ENCODE assay signal across 21 cellular contexts in the genomic region with DNA sequence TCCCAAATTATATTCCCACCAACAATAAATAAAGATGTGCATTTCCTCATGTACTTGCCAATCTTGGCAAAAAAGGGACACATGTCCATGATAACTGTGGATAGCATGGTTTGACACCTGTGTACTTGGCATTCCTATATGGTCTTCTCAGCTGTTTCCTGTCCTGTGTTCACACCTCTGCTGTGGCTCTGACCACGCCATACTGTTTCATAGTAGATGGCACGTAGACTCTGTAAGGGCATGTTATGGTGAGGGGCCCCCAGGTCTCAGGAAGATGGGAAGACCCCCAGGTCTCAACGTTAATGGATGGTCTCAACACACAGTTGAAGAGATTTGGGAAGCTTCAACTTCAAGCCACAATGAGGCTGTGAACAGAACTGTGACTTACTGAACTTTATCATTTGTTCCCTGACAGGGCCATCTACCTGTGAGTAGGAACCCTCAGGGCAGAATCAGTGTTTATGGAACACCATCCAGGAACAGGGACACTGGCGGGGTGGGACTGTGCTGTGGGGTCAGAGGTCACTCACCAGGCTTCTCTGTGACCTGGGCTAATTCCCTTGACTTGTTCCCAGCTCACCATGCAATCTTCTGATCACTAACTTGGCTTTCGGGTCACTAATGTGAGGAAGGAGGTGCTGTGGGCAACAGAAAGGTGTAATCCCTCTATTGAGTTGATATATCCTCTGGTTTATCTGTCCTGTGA. TPM values are rescaled to one million over a fixed set of nuclear protein-coding genes. Genes with fewer than 3 reads are reported as not detected.
DNase-seq lines count a peak whose midpoint lies in the region; ATAC-seq and FAIRE-seq lines count a peak whose summit lies in the region.
"Had no signal": no experiment of that assay in that cellular context is flagged by ENCODE, and none has a peak within 500 bp of the region (broad histone marks: within the 10 kb centered on the region; RNA-seq: fewer than 3 reads in every experiment).

No MANE protein-coding gene starts in this region.

- no peak for DNase-seq in T-helper 2 cell treated with Interferon-gamma antibody and Interleukin-4, amounts not matched to agents 5 μg/mL and 100 μg/mL, for 36 hours (ENCODE audit: low spot score)
- DNase-seq in T-helper 2 cell: no peak
- no peak for DNase-seq in activated naive CD8-positive, alpha-beta T cell treated with anti-CD3 and anti-CD28 coated beads for 36 hours
- DNase-seq in naive thymus-derived CD8-positive, alpha-beta T cell: no peak
- no peak for DNase-seq in GM19239 (ENCODE audit: insufficient read length, low spot score)
- DNase-seq: 8988T; activated CD8-positive, alpha-beta memory T cell treated with anti-CD3 and anti-CD28 coated beads, Interleukin-2, amount 50 U/mL, for 4 hours; amygdala; Calu3; GOT3; IMR-90; kidney glomerular epithelial cell; NCI-H1417; NCI-H524 treated with DMSO at 0.1 percent for 48 hours; RPMI8226; stimulated activated CD4-positive, alpha-beta T cell treated with anti-CD3 and anti-CD28 coated beads, Interleukin-2, amount 100 ng/mL, for 48 hours; stomach had no signal

- no peak for FAIRE-seq in GM19239 (lab: Jason Lieb, UNC)
- FAIRE-seq: bronchial epithelial cell had no signal

- POLR2A ChIA-PET in naive thymus-derived CD8-positive, alpha-beta T cell (lab: Charles Lee): interaction anchor here (1.0 to 1.1 kb wide), 2 partner anchors 11 to 14 kb away, joined by 3 read pairs; partner anchors contain the start of gene ZBTB24

- no peak overlapping the region for H3K4me3 Mint-ChIP-seq in T-helper 2 cell treated with Interferon-gamma antibody and Interleukin-4, amounts not matched to agents 5 μg/mL and 100 μg/mL, for 36 hours
- no peak overlapping the region for H3K4me3 Mint-ChIP-seq in activated naive CD8-positive, alpha-beta T cell treated with anti-CD3 and anti-CD28 coated beads for 36 hours
- no peak overlapping the region for H3K4me3 Mint-ChIP-seq in naive thymus-derived CD8-positive, alpha-beta T cell

- no peaks in the 10 kb centered on the region for H3K9me3 Mint-ChIP-seq in T-helper 2 cell treated with Interferon-gamma antibody and Interleukin-4, amounts not matched to agents 5 μg/mL and 100 μg/mL, for 36 hours
- H3K9me3 Mint-ChIP-seq in activated naive CD8-positive, alpha-beta T cell treated with anti-CD3 and anti-CD28 coated beads for 36 hours: no peaks in the 10 kb centered on the region
- H3K9me3 Mint-ChIP-seq in naive thymus-derived CD8-positive, alpha-beta T cell: no peaks in the 10 kb centered on the region

- H3K27ac Mint-ChIP-seq in T-helper 2 cell treated with Interferon-gamma antibody and Interleukin-4, amounts not matched to agents 5 μg/mL and 100 μg/mL, for 36 hours: peak overlapping the region; percentile 58
- peak overlapping the region; percentile 75 for H3K27ac Mint-ChIP-seq in activated naive CD8-positive, alpha-beta T cell treated with anti-CD3 and anti-CD28 coated beads for 36 hours
- H3K27ac Mint-ChIP-seq in naive thymus-derived CD8-positive, alpha-beta T cell: peak overlapping the region in 7 of 10 donors; percentile 31 to 80 (median 61)

- H3K36me3 Mint-ChIP-seq in T-helper 2 cell treated with Interferon-gamma antibody and Interleukin-4, amounts not matched to agents 5 μg/mL and 100 μg/mL, for 36 hours (ENCODE audit: low read depth): peaks cover 91% of the 10 kb centered on the region
- H3K36me3 Mint-ChIP-seq in activated naive CD8-positive, alpha-beta T cell treated with anti-CD3 and anti-CD28 coated beads for 36 hours: peaks cover 55% of the 10 kb centered on the region
- peaks cover 6 to 99% (median 31%) of the 10 kb centered on the region in 3 donors for H3K36me3 Mint-ChIP-seq in naive thymus-derived CD8-positive, alpha-beta T cell

- ATAC-seq in HG02798 (IDR thresholded peaks at IDR 0.05; ENCODE audit: poor library complexity, unreplicated experiment) (peak; percentile 26), HG02763 (IDR thresholded peaks at IDR 0.05; ENCODE audit: unreplicated experiment) (no peak), GM21717 (IDR thresholded peaks at IDR 0.05; ENCODE audit: unreplicated experiment) (no peak)
- no peak for ATAC-seq in naive thymus-derived CD8-positive, alpha-beta T cell

- H3K4me1 Mint-ChIP-seq in T-helper 2 cell treated with Interferon-gamma antibody and Interleukin-4, amounts not matched to agents 5 μg/mL and 100 μg/mL, for 36 hours (ENCODE audit: low read depth): peaks cover 64% of the 10 kb centered on the region
- peaks cover 58% of the 10 kb centered on the region for H3K4me1 Mint-ChIP-seq in activated naive CD8-positive, alpha-beta T cell treated with anti-CD3 and anti-CD28 coated beads for 36 hours
- peaks cover 29 to 78% (median 59%) of the 10 kb centered on the region in 4 donors for H3K4me1 Mint-ChIP-seq in naive thymus-derived CD8-positive, alpha-beta T cell

- no peaks in the 10 kb centered on the region for H3K27me3 Mint-ChIP-seq in T-helper 2 cell treated with Interferon-gamma antibody and Interleukin-4, amounts not matched to agents 5 μg/mL and 100 μg/mL, for 36 hours (ENCODE audit: low read depth)
- H3K27me3 Mint-ChIP-seq in activated naive CD8-positive, alpha-beta T cell treated with anti-CD3 and anti-CD28 coated beads for 36 hours: no peaks in the 10 kb centered on the region
- no peaks in the 10 kb centered on the region for H3K27me3 Mint-ChIP-seq in naive thymus-derived CD8-positive, alpha-beta T cell

RNA-seq across cellular contexts. Expression of gene ZBTB24, which starts 11.8 kb away (rescaled TPM):
- total RNA-seq in activated naive CD8-positive, alpha-beta T cell treated with anti-CD3 and anti-CD28 coated beads for 36 hours: 10 to 100 TPM; 16.1 to 16.5 TPM
- total RNA-seq in naive thymus-derived CD8-positive, alpha-beta T cell: 10 to 100 TPM; 21.1 to 24.7 TPM
- polyA plus RNA-seq in naive thymus-derived CD8-positive, alpha-beta T cell: 1 to 10 TPM; 6.6 to 8.8 (median 8.2) TPM

RNA-seq across cellular contexts. Expression of gene MICAL1, which starts 15.7 kb away (rescaled TPM):
- total RNA-seq in activated naive CD8-positive, alpha-beta T cell treated with anti-CD3 and anti-CD28 coated beads for 36 hours: 10 to 100 TPM; 21.2 to 23.5 TPM
- total RNA-seq in naive thymus-derived CD8-positive, alpha-beta T cell: 10 to 100 TPM; 56.5 to 60.1 TPM
- polyA plus RNA-seq in naive thymus-derived CD8-positive, alpha-beta T cell: 10 to 100 TPM in 2 of 3 donors, 1 to 10 TPM in 1; 8.9 to 13.8 (median 13.2) TPM

RNA-seq across cellular contexts. Expression of gene SMPD2, which starts 30.7 kb away (rescaled TPM):
- 1 to 10 TPM; 7.0 to 7.9 TPM for total RNA-seq in activated naive CD8-positive, alpha-beta T cell treated with anti-CD3 and anti-CD28 coated beads for 36 hours
- total RNA-seq in naive thymus-derived CD8-positive, alpha-beta T cell: 10 to 100 TPM; 15.1 to 16.3 TPM
- 1 to 10 TPM; 5.8 to 8.2 (median 6.7) TPM for polyA plus RNA-seq in naive thymus-derived CD8-positive, alpha-beta T cell

RNA-seq across cellular contexts. Expression of gene PPIL6, which starts 30.8 kb away (rescaled TPM):
- total RNA-seq in activated naive CD8-positive, alpha-beta T cell treated with anti-CD3 and anti-CD28 coated beads for 36 hours: under 1 TPM; 0.60 to 0.64 TPM
- total RNA-seq in naive thymus-derived CD8-positive, alpha-beta T cell: 1 to 10 TPM in 1 of 2 experiments, under 1 TPM in 1; 0.66 to 1.3 TPM
- 1 to 10 TPM in 1 of 3 donors, under 1 TPM in 2; 0.25 to 1.7 (median 0.63) TPM for polyA plus RNA-seq in naive thymus-derived CD8-positive, alpha-beta T cell
